Comparison of ENCODE assay signal across 11 cellular contexts in the genomic region with DNA sequence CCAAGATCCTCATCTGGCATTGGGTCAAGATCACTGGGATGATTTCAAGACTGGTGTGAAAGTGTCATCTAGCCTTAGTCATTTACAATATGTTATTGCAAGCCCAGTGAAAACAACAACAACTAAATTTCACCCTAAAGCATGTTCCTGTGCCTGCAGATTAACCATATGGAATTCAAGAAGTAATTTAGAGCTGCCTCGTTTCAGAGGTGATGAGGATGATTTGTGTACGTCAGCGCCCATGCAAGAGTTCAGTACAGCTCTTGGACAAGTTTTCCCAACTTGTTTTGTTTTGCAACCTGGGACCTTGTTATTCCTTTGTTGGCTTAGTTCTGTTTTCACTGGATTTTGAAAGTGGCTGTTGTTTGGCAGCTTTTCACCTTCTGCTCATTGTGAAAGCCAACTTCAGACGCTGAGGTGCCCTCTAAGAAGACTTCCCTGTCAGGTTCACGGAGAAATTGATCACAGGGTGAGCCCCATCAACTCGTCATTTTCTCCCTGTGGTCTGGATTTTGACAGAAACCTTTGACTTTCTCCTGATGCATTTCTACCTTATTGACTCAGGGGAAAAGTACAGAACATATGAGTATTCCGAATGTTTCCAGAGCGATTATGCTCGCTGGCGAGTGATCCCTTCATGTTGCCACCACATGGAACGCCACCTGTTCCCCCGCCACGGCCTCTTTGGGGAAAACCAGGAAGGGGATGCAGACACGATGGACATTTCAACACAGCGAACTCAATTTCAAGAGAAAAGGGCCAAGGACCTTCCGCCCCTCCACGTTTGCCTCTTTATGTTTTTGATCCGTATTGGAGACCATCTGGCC.
DNase-seq lines count a peak whose midpoint lies in the region; ATAC-seq lines count a peak whose summit lies in the region.
"Had no signal": no experiment of that assay in that cellular context is flagged by ENCODE, and none has a peak within 500 bp of the region (broad histone marks: within the 10 kb centered on the region; RNA-seq: fewer than 3 reads in every experiment).

No MANE protein-coding gene starts in this region.

- H3K4me3 Mint-ChIP-seq in activated naive CD8-positive, alpha-beta T cell treated with anti-CD3 and anti-CD28 coated beads, Interleukin-2, amount 50 U/mL, for 24 hours = peak overlapping the region; percentile 53
- H3K4me3 Mint-ChIP-seq in immature natural killer cell = peak overlapping the region; percentile 39 to 84 (median 64)
- H3K4me3 Mint-ChIP-seq: neural progenitor cell had no signal

- no peaks in the 10 kb centered on the region for H3K36me3 Mint-ChIP-seq in activated naive CD8-positive, alpha-beta T cell treated with anti-CD3 and anti-CD28 coated beads, Interleukin-2, amount 50 U/mL, for 24 hours (ENCODE audit: low read depth)
- H3K36me3 Mint-ChIP-seq in immature natural killer cell = peaks cover 0 to 4% (median 0%) of the 10 kb centered on the region in 3 donors
- H3K36me3 Mint-ChIP-seq: neural progenitor cell had no signal

- peaks cover 25% of the 10 kb centered on the region for H3K4me1 Mint-ChIP-seq in activated naive CD8-positive, alpha-beta T cell treated with anti-CD3 and anti-CD28 coated beads, Interleukin-2, amount 50 U/mL, for 24 hours
- peaks cover 19 to 21% of the 10 kb centered on the region in 2 donors for H3K4me1 Mint-ChIP-seq in immature natural killer cell

- peaks cover 20% of the 10 kb centered on the region for H3K9me3 Mint-ChIP-seq in activated naive CD8-positive, alpha-beta T cell treated with anti-CD3 and anti-CD28 coated beads, Interleukin-2, amount 50 U/mL, for 24 hours
- H3K9me3 Mint-ChIP-seq in immature natural killer cell = no peaks in the 10 kb centered on the region

- no peak for ATAC-seq in activated naive CD8-positive, alpha-beta T cell treated with anti-CD3 and anti-CD28 coated beads, Interleukin-2, amount 50 U/mL, for 24 hours
- no peak for ATAC-seq in GM21576 (IDR thresholded peaks at IDR 0.05; ENCODE audit: unreplicated experiment)
- ATAC-seq: body of pancreas had no signal

- peak overlapping the region; percentile 95 for H3K27ac Mint-ChIP-seq in activated naive CD8-positive, alpha-beta T cell treated with anti-CD3 and anti-CD28 coated beads, Interleukin-2, amount 50 U/mL, for 24 hours
- peak overlapping the region in 3 of 6 donors; percentile 74 to 85 (median 85) for H3K27ac Mint-ChIP-seq in immature natural killer cell

- H3K27me3 Mint-ChIP-seq in activated naive CD8-positive, alpha-beta T cell treated with anti-CD3 and anti-CD28 coated beads, Interleukin-2, amount 50 U/mL, for 24 hours = peaks cover 40% of the 10 kb centered on the region
- H3K27me3 Mint-ChIP-seq in immature natural killer cell (ENCODE audit: low read depth in 3 of 3) = peaks cover 0 to 5% (median 2%) of the 10 kb centered on the region in 3 donors

- DNase-seq in stimulated activated CD4-positive, alpha-beta T cell treated with anti-CD3 and anti-CD28 coated beads, Interleukin-1b, Interleukin-23, amount 100 ng/mL, for 48 hours = peak; percentile 59
- no peak for DNase-seq in stimulated activated CD4-positive, alpha-beta T cell treated with anti-CD3 and anti-CD28 coated beads, Interleukin-12 subunit alpha, Interleukin-12 subunit beta, amount 100 ng/mL, for 4 hours
- peak; percentile 4 for DNase-seq in activated naive CD8-positive, alpha-beta T cell treated with anti-CD3 and anti-CD28 coated beads, Interleukin-2, amount 50 U/mL, for 24 hours
- DNase-seq in immature natural killer cell (no peak), NCI-H2081 (lab: John Stamatoyannopoulos, UW) (no peak)
- DNase-seq in stimulated activated naive CD4-positive, alpha-beta T cell (lab: John Stamatoyannopoulos, UW) = no peak
- DNase-seq in effector CD4-positive, alpha-beta T cell = no peak
- DNase-seq: NCI-H146 had no signal

Comparison
In these comparisons a context has a peak if more than half of its experiments do, and no peak if none do; other contexts are left out.
1. DNase-seq: peak in stimulated activated CD4-positive, alpha-beta T cell treated with anti-CD3 and anti-CD28 coated beads, Interleukin-1b, Interleukin-23, amount 100 ng/mL, for 48 hours (single experiment) and activated naive CD8-positive, alpha-beta T cell treated with anti-CD3 and anti-CD28 coated beads, Interleukin-2, amount 50 U/mL, for 24 hours (single experiment); none in stimulated activated CD4-positive, alpha-beta T cell treated with anti-CD3 and anti-CD28 coated beads, Interleukin-12 subunit alpha, Interleukin-12 subunit beta, amount 100 ng/mL, for 4 hours (single experiment), immature natural killer cell (0 of 3), stimulated activated naive CD4-positive, alpha-beta T cell (0 of 6), effector CD4-positive, alpha-beta T cell (single experiment) and NCI-H2081 (0 of 2).